Comparison of ENCODE assay signal across 30 cellular contexts in the genomic region with DNA sequence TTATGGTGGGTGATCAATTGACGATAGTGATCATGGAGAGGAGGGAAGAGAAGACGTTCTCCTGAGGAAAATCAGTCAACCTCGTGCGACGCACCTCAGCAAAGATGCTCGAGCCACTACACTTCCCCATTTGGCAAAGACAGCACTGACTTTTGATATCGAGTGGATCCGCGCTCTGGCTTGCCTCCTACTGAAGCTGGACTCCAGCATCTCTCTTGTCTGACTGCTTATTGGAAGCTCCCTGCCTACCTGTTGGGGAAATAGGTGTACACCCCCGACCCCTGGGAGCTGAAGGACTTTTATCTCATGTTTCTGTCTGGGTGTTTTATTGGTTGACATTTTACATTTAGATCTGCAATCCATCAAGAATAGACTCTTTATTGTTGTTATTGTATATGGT.
"Had no signal": no experiment of that assay in that cellular context is flagged by ENCODE, and none has a peak within 500 bp of the region (broad histone marks: within the 10 kb centered on the region; RNA-seq: fewer than 3 reads in every experiment).

No MANE protein-coding gene starts in this region.

- H3K9me3 Mint-ChIP-seq: activated CD4-positive, alpha-beta memory T cell treated with anti-CD3 and anti-CD28 coated beads for 36 hours; activated CD4-positive, alpha-beta T cell treated with anti-CD3 and anti-CD28 coated beads, Interleukin-2, amount 10 ng/mL, durations not matched to agents 24 days and 14 days; activated naive CD4-positive, alpha-beta T cell treated with anti-CD3 and anti-CD28 coated beads, Interleukin-2, amount 10 ng/mL, durations not matched to agents 7 days and 5 days; activated naive CD4-positive, alpha-beta T cell treated with anti-CD3 and anti-CD28 coated beads, Interleukin-2, amount 50 U/mL, for 24 hours; activated naive CD8-positive, alpha-beta T cell treated with anti-CD3 and anti-CD28 coated beads, Interleukin-2, amount 10 ng/mL, durations not matched to agents 7 days and 5 days; activated T-cell treated with anti-CD3 and anti-CD28 coated beads, Interleukin-2, amount 50 U/mL, for 4 hours; activated T-helper 2 cell treated with anti-CD3 and anti-CD28 coated beads, Interferon-gamma antibody, Interleukin-2, Interleukin-4, amounts not matched to agents 10 μg/mL and 5 μg/mL and 100 μg/mL, durations not matched to agents 14 hours and 24 hours and 36 hours; T-helper 1 cell treated with Interleukin-12 subunit alpha and Interleukin-12 subunit beta and Interleukin-4 antibody, amounts not matched to agents 30 μg/mL and 1 μg/mL, for 36 hours; T-helper 2 cell treated with Interferon-gamma antibody and Interleukin-4, amounts not matched to agents 5 μg/mL and 100 μg/mL, for 36 hours had no signal

- ATAC-seq: activated CD8-positive, alpha-beta T cell treated with anti-CD3 and anti-CD28 coated beads for 36 hours; activated naive CD8-positive, alpha-beta T cell treated with anti-CD3 and anti-CD28 coated beads, Interleukin-2, amount 50 U/mL, for 24 hours; activated T-cell treated with anti-CD3 and anti-CD28 coated beads, Interleukin-2, amount 50 U/mL, for 4 hours had no signal

- H3K4me3 Mint-ChIP-seq: activated B cell treated with CpG ODN at 0.5 μM for 24 hours; activated CD4-positive, alpha-beta memory T cell treated with anti-CD3 and anti-CD28 coated beads for 36 hours; activated CD4-positive, alpha-beta T cell treated with anti-CD3 and anti-CD28 coated beads, Interleukin-2, amount 10 ng/mL, durations not matched to agents 24 days and 14 days; activated CD8-positive, alpha-beta T cell treated with anti-CD3 and anti-CD28 coated beads for 36 hours; activated naive CD4-positive, alpha-beta T cell treated with anti-CD3 and anti-CD28 coated beads, Interleukin-2, amount 10 ng/mL, durations not matched to agents 7 days and 5 days; activated naive CD4-positive, alpha-beta T cell treated with anti-CD3 and anti-CD28 coated beads, Interleukin-2, amount 50 U/mL, for 24 hours; activated naive CD8-positive, alpha-beta T cell; activated naive CD8-positive, alpha-beta T cell treated with anti-CD3 and anti-CD28 coated beads, Interleukin-2, amount 10 ng/mL, durations not matched to agents 7 days and 5 days; activated naive CD8-positive, alpha-beta T cell treated with anti-CD3 and anti-CD28 coated beads, Interleukin-2, amount 50 U/mL, for 24 hours; activated T-cell treated with anti-CD3 and anti-CD28 coated beads, Interleukin-2, amount 50 U/mL, for 4 hours; brain; T-helper 1 cell treated with Interleukin-12 subunit alpha and Interleukin-12 subunit beta and Interleukin-4 antibody, amounts not matched to agents 30 μg/mL and 1 μg/mL, for 36 hours; T-helper 2 cell treated with Interferon-gamma antibody and Interleukin-4, amounts not matched to agents 5 μg/mL and 100 μg/mL, for 36 hours had no signal

- H3K4me1 Mint-ChIP-seq: activated B cell treated with CpG ODN at 0.5 μM for 24 hours; activated CD4-positive, alpha-beta T cell treated with anti-CD3 and anti-CD28 coated beads, Interleukin-2, amount 10 ng/mL, durations not matched to agents 24 days and 14 days; activated naive CD4-positive, alpha-beta T cell treated with anti-CD3 and anti-CD28 coated beads, Interleukin-2, amount 10 ng/mL, durations not matched to agents 7 days and 5 days; activated naive CD4-positive, alpha-beta T cell treated with anti-CD3 and anti-CD28 coated beads, Interleukin-2, amount 50 U/mL, for 24 hours; activated naive CD8-positive, alpha-beta T cell treated with anti-CD3 and anti-CD28 coated beads, Interleukin-2, amount 10 ng/mL, durations not matched to agents 7 days and 5 days; activated naive CD8-positive, alpha-beta T cell treated with anti-CD3 and anti-CD28 coated beads, Interleukin-2, amount 50 U/mL, for 24 hours; brain had no signal

- H3K27me3 Mint-ChIP-seq: activated CD4-positive, alpha-beta T cell treated with anti-CD3 and anti-CD28 coated beads, Interleukin-2, amount 10 ng/mL, durations not matched to agents 24 days and 14 days; activated naive CD4-positive, alpha-beta T cell treated with anti-CD3 and anti-CD28 coated beads, Interleukin-2, amount 10 ng/mL, durations not matched to agents 7 days and 5 days had no signal

- DNase-seq: activated B cell treated with CpG ODN at 0.5 μM for 24 hours; activated CD4-positive, alpha-beta memory T cell treated with anti-CD3 and anti-CD28 coated beads for 36 hours; activated CD4-positive, alpha-beta T cell treated with anti-CD3 and anti-CD28 coated beads for 4 hours; activated CD4-positive, alpha-beta T cell treated with anti-CD3 and anti-CD28 coated beads, Interleukin-2, amount 10 ng/mL, durations not matched to agents 24 days and 14 days; activated CD4-positive, alpha-beta T cell treated with anti-CD3 and anti-CD28 coated beads, Interleukin-2, amount 50 U/mL, for 1 hour; activated CD4-positive, alpha-beta T cell treated with anti-CD3 and anti-CD28 coated beads, Interleukin-2, amount 50 U/mL, for 4 hours; activated CD4-positive, CD25-positive, alpha-beta regulatory T cell treated with anti-CD3 and anti-CD28 coated beads, Interleukin-2, amount 50 U/mL, for 72 hours; activated CD8-positive, alpha-beta memory T cell treated with anti-CD3 and anti-CD28 coated beads, Interleukin-2, amount 50 U/mL, for 4 hours; activated CD8-positive, alpha-beta T cell treated with anti-CD3 and anti-CD28 coated beads for 36 hours; activated effector memory CD4-positive, alpha-beta T cell treated with Interleukin-2 at 50 U/mL for 16 hours; activated gamma-delta T cell; activated naive CD4-positive, alpha-beta T cell treated with anti-CD3 and anti-CD28 coated beads, Interleukin-2, amount 10 ng/mL, durations not matched to agents 7 days and 5 days; activated naive CD4-positive, alpha-beta T cell treated with Interleukin-2 at 50 U/mL for 16 hours; activated naive CD8-positive, alpha-beta T cell treated with anti-CD3 and anti-CD28 coated beads, Interleukin-2, amount 10 ng/mL, durations not matched to agents 7 days and 5 days; activated naive CD8-positive, alpha-beta T cell treated with anti-CD3 and anti-CD28 coated beads, Interleukin-2, amount 50 U/mL, for 24 hours; activated T-cell treated with anti-CD3 and anti-CD28 coated beads for 4 hours; activated T-cell treated with anti-CD3 and anti-CD28 coated beads, Interleukin-2, amount 50 U/mL, for 1 hour; activated T-cell treated with anti-CD3 and anti-CD28 coated beads, Interleukin-2, amount 50 U/mL, for 4 hours; amygdala; anterior cingulate cortex; central memory CD4-positive, alpha-beta T cell; T-helper 1 cell; T-helper 2 cell; T-helper 9 cell had no signal

- H3K36me3 Mint-ChIP-seq: activated CD4-positive, alpha-beta memory T cell treated with anti-CD3 and anti-CD28 coated beads for 36 hours; activated naive CD4-positive, alpha-beta T cell treated with anti-CD3 and anti-CD28 coated beads, Interleukin-2, amount 10 ng/mL, durations not matched to agents 7 days and 5 days; activated naive CD4-positive, alpha-beta T cell treated with anti-CD3 and anti-CD28 coated beads, Interleukin-2, amount 50 U/mL, for 24 hours; activated naive CD8-positive, alpha-beta T cell; activated naive CD8-positive, alpha-beta T cell treated with anti-CD3 and anti-CD28 coated beads, Interleukin-2, amount 10 ng/mL, durations not matched to agents 7 days and 5 days; brain had no signal

- H3K27ac Mint-ChIP-seq: activated B cell treated with CpG ODN at 0.5 μM for 24 hours; activated CD4-positive, alpha-beta memory T cell treated with anti-CD3 and anti-CD28 coated beads for 36 hours; activated CD4-positive, alpha-beta T cell treated with anti-CD3 and anti-CD28 coated beads, Interleukin-2, amount 10 ng/mL, durations not matched to agents 24 days and 14 days; activated CD8-positive, alpha-beta T cell treated with anti-CD3 and anti-CD28 coated beads for 36 hours; activated naive CD4-positive, alpha-beta T cell treated with anti-CD3 and anti-CD28 coated beads, Interleukin-2, amount 10 ng/mL, durations not matched to agents 7 days and 5 days; activated naive CD4-positive, alpha-beta T cell treated with anti-CD3 and anti-CD28 coated beads, Interleukin-2, amount 50 U/mL, for 24 hours; activated naive CD8-positive, alpha-beta T cell; activated naive CD8-positive, alpha-beta T cell treated with anti-CD3 and anti-CD28 coated beads, Interleukin-2, amount 10 ng/mL, durations not matched to agents 7 days and 5 days; activated naive CD8-positive, alpha-beta T cell treated with anti-CD3 and anti-CD28 coated beads, Interleukin-2, amount 50 U/mL, for 24 hours; activated T-helper 2 cell treated with anti-CD3 and anti-CD28 coated beads, Interferon-gamma antibody, Interleukin-2, Interleukin-4, amounts not matched to agents 10 μg/mL and 5 μg/mL and 100 μg/mL, durations not matched to agents 14 hours and 24 hours and 36 hours; brain; T-helper 1 cell treated with Interleukin-12 subunit alpha and Interleukin-12 subunit beta and Interleukin-4 antibody, amounts not matched to agents 30 μg/mL and 1 μg/mL, for 36 hours; T-helper 2 cell treated with Interferon-gamma antibody and Interleukin-4, amounts not matched to agents 5 μg/mL and 100 μg/mL, for 36 hours had no signal
